ENCODE assay signal across 2 cellular contexts in genomic region chr4:122855491-122855890, GRCh38.
TF ChIP-seq lines count a peak whose summit lies in the region.

No MANE protein-coding gene starts in this region.

TF ChIP-seq in K562, 482 proteins besides CTCF, POLR2A, EP300 and RAD21:
- no peak for TF ChIP-seq ZNF24 (IDR thresholded peaks at IDR 0.05)
- no peak for TF ChIP-seq MEF2D (tag; conservative IDR thresholded peaks at IDR 0.05; ENCODE audit: low read depth)
- TF ChIP-seq, protein P1, sequence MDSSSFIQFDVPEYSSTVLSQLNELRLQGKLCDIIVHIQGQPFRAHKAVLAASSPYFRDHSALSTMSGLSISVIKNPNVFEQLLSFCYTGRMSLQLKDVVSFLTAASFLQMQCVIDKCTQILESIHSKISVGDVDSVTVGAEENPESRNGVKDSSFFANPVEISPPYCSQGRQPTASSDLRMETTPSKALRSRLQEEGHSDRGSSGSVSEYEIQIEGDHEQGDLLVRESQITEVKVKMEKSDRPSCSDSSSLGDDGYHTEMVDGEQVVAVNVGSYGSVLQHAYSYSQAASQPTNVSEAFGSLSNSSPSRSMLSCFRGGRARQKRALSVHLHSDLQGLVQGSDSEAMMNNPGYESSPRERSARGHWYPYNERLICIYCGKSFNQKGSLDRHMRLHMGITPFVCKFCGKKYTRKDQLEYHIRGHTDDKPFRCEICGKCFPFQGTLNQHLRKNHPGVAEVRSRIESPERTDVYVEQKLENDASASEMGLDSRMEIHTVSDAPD (CRISPR knock-in tag; IDR thresholded peaks at IDR 0.05): no peak
- no peak for TF ChIP-seq ZNF23 (CRISPR knock-in tag; IDR thresholded peaks at IDR 0.05)
- TF ChIP-seq POLR3G (IDR thresholded peaks at IDR 0.05; ENCODE audit: extremely low read depth, insufficient read length, insufficient replicate concordance): no peak
- TF ChIP-seq, protein P2, sequence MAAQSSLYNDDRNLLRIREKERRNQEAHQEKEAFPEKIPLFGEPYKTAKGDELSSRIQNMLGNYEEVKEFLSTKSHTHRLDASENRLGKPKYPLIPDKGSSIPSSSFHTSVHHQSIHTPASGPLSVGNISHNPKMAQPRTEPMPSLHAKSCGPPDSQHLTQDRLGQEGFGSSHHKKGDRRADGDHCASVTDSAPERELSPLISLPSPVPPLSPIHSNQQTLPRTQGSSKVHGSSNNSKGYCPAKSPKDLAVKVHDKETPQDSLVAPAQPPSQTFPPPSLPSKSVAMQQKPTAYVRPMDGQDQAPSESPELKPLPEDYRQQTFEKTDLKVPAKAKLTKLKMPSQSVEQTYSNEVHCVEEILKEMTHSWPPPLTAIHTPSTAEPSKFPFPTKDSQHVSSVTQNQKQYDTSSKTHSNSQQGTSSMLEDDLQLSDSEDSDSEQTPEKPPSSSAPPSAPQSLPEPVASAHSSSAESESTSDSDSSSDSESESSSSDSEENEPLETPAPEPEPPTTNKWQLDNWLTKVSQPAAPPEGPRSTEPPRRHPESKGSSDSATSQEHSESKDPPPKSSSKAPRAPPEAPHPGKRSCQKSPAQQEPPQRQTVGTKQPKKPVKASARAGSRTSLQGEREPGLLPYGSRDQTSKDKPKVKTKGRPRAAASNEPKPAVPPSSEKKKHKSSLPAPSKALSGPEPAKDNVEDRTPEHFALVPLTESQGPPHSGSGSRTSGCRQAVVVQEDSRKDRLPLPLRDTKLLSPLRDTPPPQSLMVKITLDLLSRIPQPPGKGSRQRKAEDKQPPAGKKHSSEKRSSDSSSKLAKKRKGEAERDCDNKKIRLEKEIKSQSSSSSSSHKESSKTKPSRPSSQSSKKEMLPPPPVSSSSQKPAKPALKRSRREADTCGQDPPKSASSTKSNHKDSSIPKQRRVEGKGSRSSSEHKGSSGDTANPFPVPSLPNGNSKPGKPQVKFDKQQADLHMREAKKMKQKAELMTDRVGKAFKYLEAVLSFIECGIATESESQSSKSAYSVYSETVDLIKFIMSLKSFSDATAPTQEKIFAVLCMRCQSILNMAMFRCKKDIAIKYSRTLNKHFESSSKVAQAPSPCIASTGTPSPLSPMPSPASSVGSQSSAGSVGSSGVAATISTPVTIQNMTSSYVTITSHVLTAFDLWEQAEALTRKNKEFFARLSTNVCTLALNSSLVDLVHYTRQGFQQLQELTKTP (IDR thresholded peaks at IDR 0.05; ENCODE audit: low read depth in 1 of 2, partially characterized antibody in 2 of 2): no peak
- TF ChIP-seq, protein P3, sequence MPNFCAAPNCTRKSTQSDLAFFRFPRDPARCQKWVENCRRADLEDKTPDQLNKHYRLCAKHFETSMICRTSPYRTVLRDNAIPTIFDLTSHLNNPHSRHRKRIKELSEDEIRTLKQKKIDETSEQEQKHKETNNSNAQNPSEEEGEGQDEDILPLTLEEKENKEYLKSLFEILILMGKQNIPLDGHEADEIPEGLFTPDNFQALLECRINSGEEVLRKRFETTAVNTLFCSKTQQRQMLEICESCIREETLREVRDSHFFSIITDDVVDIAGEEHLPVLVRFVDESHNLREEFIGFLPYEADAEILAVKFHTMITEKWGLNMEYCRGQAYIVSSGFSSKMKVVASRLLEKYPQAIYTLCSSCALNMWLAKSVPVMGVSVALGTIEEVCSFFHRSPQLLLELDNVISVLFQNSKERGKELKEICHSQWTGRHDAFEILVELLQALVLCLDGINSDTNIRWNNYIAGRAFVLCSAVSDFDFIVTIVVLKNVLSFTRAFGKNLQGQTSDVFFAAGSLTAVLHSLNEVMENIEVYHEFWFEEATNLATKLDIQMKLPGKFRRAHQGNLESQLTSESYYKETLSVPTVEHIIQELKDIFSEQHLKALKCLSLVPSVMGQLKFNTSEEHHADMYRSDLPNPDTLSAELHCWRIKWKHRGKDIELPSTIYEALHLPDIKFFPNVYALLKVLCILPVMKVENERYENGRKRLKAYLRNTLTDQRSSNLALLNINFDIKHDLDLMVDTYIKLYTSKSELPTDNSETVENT (CRISPR knock-in tag; IDR thresholded peaks at IDR 0.05): no peak
- TF ChIP-seq YBX1 (IDR thresholded peaks at IDR 0.05): no peak
- TF ChIP-seq CEBPB (tag; IDR thresholded peaks at IDR 0.05): no peak
- TF ChIP-seq RBM17 (IDR thresholded peaks at IDR 0.05; ENCODE audit: borderline replicate concordance, low read depth, low read length): no peak

TF ChIP-seq in SK-N-SH, 30 proteins besides CTCF, POLR2A, EP300 and RAD21:
- TF ChIP-seq FOSL2 (IDR thresholded peaks at IDR 0.05; ENCODE audit: borderline replicate concordance, low read depth) (no peak), MAX (IDR thresholded peaks at IDR 0.05; ENCODE audit: low read depth) (no peak), POLR2AphosphoS5 (IDR thresholded peaks at IDR 0.05; ENCODE audit: low read depth, low read length) (no peak), RXRA (IDR thresholded peaks at IDR 0.05; ENCODE audit: borderline replicate concordance, low read depth) (no peak), FOXM1 (IDR thresholded peaks at IDR 0.05; ENCODE audit: low read depth) (no peak), EZH2phosphoT487 (IDR thresholded peaks at IDR 0.05; ENCODE audit: borderline replicate concordance, low read depth) (no peak), MEF2A (IDR thresholded peaks at IDR 0.05; ENCODE audit: borderline replicate concordance, low read depth) (no peak), NFIC (IDR thresholded peaks at IDR 0.05; ENCODE audit: borderline replicate concordance) (no peak), REST (IDR thresholded peaks at IDR 0.05; ENCODE audit: low read depth, low read length) (no peak), ZBTB33 (IDR thresholded peaks at IDR 0.05; ENCODE audit: borderline replicate concordance, low read depth) (no peak), SIN3A (IDR thresholded peaks at IDR 0.05; ENCODE audit: borderline replicate concordance, low read depth, low read length) (no peak), FOXJ3 (CRISPR knock-in tag; IDR thresholded peaks at IDR 0.05) (no peak), CHD2 (IDR thresholded peaks at IDR 0.05; ENCODE audit: low read length, partially characterized antibody) (no peak)
- TF ChIP-seq, protein P4, sequence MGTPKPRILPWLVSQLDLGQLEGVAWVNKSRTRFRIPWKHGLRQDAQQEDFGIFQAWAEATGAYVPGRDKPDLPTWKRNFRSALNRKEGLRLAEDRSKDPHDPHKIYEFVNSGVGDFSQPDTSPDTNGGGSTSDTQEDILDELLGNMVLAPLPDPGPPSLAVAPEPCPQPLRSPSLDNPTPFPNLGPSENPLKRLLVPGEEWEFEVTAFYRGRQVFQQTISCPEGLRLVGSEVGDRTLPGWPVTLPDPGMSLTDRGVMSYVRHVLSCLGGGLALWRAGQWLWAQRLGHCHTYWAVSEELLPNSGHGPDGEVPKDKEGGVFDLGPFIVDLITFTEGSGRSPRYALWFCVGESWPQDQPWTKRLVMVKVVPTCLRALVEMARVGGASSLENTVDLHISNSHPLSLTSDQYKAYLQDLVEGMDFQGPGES (IDR thresholded peaks at IDR 0.05; ENCODE audit: low read depth, low read length): no peak
- TF ChIP-seq, protein P5, sequence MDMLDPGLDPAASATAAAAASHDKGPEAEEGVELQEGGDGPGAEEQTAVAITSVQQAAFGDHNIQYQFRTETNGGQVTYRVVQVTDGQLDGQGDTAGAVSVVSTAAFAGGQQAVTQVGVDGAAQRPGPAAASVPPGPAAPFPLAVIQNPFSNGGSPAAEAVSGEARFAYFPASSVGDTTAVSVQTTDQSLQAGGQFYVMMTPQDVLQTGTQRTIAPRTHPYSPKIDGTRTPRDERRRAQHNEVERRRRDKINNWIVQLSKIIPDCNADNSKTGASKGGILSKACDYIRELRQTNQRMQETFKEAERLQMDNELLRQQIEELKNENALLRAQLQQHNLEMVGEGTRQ (IDR thresholded peaks at IDR 0.05; ENCODE audit: borderline replicate concordance, low read depth, low read length): no peak
